ENCODE assay signal across 8 cellular contexts in genomic region chr5:55160493-55161209, GRCh38. TPM values are rescaled to one million over a fixed set of nuclear protein-coding genes. Genes with fewer than 3 reads are reported as not detected.
DNase-seq lines count a peak whose midpoint lies in the region; ATAC-seq, FAIRE-seq and TF ChIP-seq lines count a peak whose summit lies in the region.

No MANE protein-coding gene starts in this region.

- TF ChIP-seq EP300 in Ishikawa (IDR thresholded peaks at IDR 0.05; ENCODE audit: borderline replicate concordance) = no peak

- no peak for TF ChIP-seq RAD21 in Ishikawa (IDR thresholded peaks at IDR 0.05; ENCODE audit: low read depth)

- TF ChIP-seq CTCF in right lobe of liver (IDR thresholded peaks at IDR 0.05) = no peak

- WGBS in right lobe of liver (ENCODE audit: insufficient coverage, low coverage, low lambda C conversion rate, missing lambda C conversion rate) = 32% methylated on average over 9 of the region's 9 CpGs

- no peaks in the 10 kb centered on the region for H3K27me3 ChIP-seq in right lobe of liver

- H3K9me3 ChIP-seq in right lobe of liver = no peaks in the 10 kb centered on the region

- FAIRE-seq in urothelium cell line (lab: Jason Lieb, UNC) = no peak

- TF ChIP-seq POLR2A in right lobe of liver (IDR thresholded peaks at IDR 0.05) = no peak

- ATAC-seq in right lobe of liver (peak in 2 of 4 donors; percentile 29 to 51), left lobe of liver (no peak), GM21529 (IDR thresholded peaks at IDR 0.05; ENCODE audit: unreplicated experiment) (no peak)

- H3K27ac ChIP-seq in right lobe of liver = no peak overlapping the region

- peak overlapping the region; percentile 8 to 15 (median 9) for H3K4me3 ChIP-seq in right lobe of liver

- no peaks in the 10 kb centered on the region for H3K36me3 ChIP-seq in right lobe of liver

- intact Hi-C loops in right lobe of liver (cut with DNase I) = no loop called here

- no peaks in the 10 kb centered on the region for H3K4me1 ChIP-seq in right lobe of liver

- DNase-seq in dedifferentiated amniotic fluid mesenchymal stem cell (ENCODE audit: extremely low spot score) (peak; percentile 98), right lobe of liver (no peak), urothelium cell line (ENCODE audit: low spot score) (peak; percentile 82), left lobe of liver (ENCODE audit: low spot score) (no peak), T-helper 1 cell (no peak)
- no peak for DNase-seq in activated T-cell treated with anti-CD3 and anti-CD28 coated beads, Interleukin-2, amount 50 U/mL, for 48 hours

TF ChIP-seq in Ishikawa, 13 proteins besides CTCF, POLR2A, EP300 and RAD21:
- no peak for TF ChIP-seq TCF12 (IDR thresholded peaks at IDR 0.05; ENCODE audit: low read depth)
- 0 out of 2 replicates have a peak, but pooled peaks have one; percentile 23 for TF ChIP-seq CREB1 (IDR thresholded peaks at IDR 0.05; ENCODE audit: low read depth)

RNA-seq across cellular contexts. Expression of gene GPX8, which starts 0.7 kb away (rescaled TPM):
- total RNA-seq in right lobe of liver (1 to 10 TPM in 5 of 6 experiments, under 1 TPM in 1; 0.24 to 3.2 (median 1.4) TPM), left lobe of liver (0.86 TPM)

RNA-seq across cellular contexts. Expression of gene CDC20B, which starts 12.3 kb away (rescaled TPM):
- total RNA-seq in right lobe of liver (not detected), left lobe of liver (not detected)

RNA-seq across cellular contexts. Expression of gene GZMA, which starts 58.2 kb away (rescaled TPM):
- total RNA-seq in right lobe of liver (1 to 10 TPM in 4 of 6 experiments, under 1 TPM in 2; 0.53 to 2.9 (median 1.8) TPM), left lobe of liver (not detected)

Comparison
In these comparisons a context has a peak if more than half of its experiments do, and no peak if none do; other contexts are left out.
1. DNase-seq: peak in dedifferentiated amniotic fluid mesenchymal stem cell (single experiment) and urothelium cell line (single experiment); none in right lobe of liver (0 of 3), left lobe of liver (single experiment), T-helper 1 cell (0 of 5) and activated T-cell treated with anti-CD3 and anti-CD28 coated beads, Interleukin-2, amount 50 U/mL, for 48 hours (0 of 2).